Comparison of ENCODE assay signal across 8 cellular contexts in genomic region chr17:27892866-27893769, GRCh38. TPM values are rescaled to one million over a fixed set of nuclear protein-coding genes. Genes with fewer than 3 reads are reported as not detected.
A peak's percentile ranks its signal among the peaks of the same experiment; 100 is the strongest.
DNase-seq lines count a peak whose midpoint lies in the region; ATAC-seq and TF ChIP-seq lines count a peak whose summit lies in the region.

TSS of gene LYRM9 (minus strand) at chr17:27893365. CDS start at chr17:27882694, 10,671 bp downstream.

- POLR2A ChIA-PET in CD4-positive, alpha-beta T cell (lab: Charles Lee): interaction anchor here (0.6 to 4.2 kb wide), 18 partner anchors 9 to 464 kb away, joined by 3 to 128 read pairs (median 4); partner anchors contain the start of genes IFT20, KSR1, POLDIP2 and TNFAIP1
- POLR2A ChIA-PET in activated CD8-positive, alpha-beta T cell treated with anti-CD3 and anti-CD28 coated beads, Interleukin-2, amount 10 ng/mL, durations not matched to agents 7 days and 5 days (lab: Charles Lee): interaction anchor here (0.7 to 2.1 kb wide), 6 partner anchors 9 to 427 kb away, joined by 3 to 37 read pairs (median 4); no protein-coding TSS in a partner anchor

- H3K36me3 Mint-ChIP-seq in CD4-positive, alpha-beta T cell (ENCODE audit: low read depth): no peaks in the 10 kb centered on the region
- H3K36me3 Mint-ChIP-seq in activated CD8-positive, alpha-beta T cell treated with anti-CD3 and anti-CD28 coated beads, Interleukin-2, amount 10 ng/mL, durations not matched to agents 7 days and 5 days (ENCODE audit: low read depth): no peaks in the 10 kb centered on the region

- no peaks in the 10 kb centered on the region for H3K9me3 Mint-ChIP-seq in CD4-positive, alpha-beta T cell
- H3K9me3 Mint-ChIP-seq in activated CD8-positive, alpha-beta T cell treated with anti-CD3 and anti-CD28 coated beads, Interleukin-2, amount 10 ng/mL, durations not matched to agents 7 days and 5 days (ENCODE audit: insufficient read depth): no peaks in the 10 kb centered on the region

- ATAC-seq in CD4-positive, alpha-beta T cell (ENCODE audit: poor library complexity): peak; percentile 98
- peak; percentile 98 for ATAC-seq in GM19372 (IDR thresholded peaks at IDR 0.05; ENCODE audit: low read depth, unreplicated experiment)
- ATAC-seq in HG03558 (IDR thresholded peaks at IDR 0.05; ENCODE audit: extremely low read depth, unreplicated experiment): peak; percentile 67
- ATAC-seq in activated CD8-positive, alpha-beta T cell treated with anti-CD3 and anti-CD28 coated beads, Interleukin-2, amount 10 ng/mL, durations not matched to agents 7 days and 5 days: peak; percentile 99

- H3K27ac Mint-ChIP-seq in CD4-positive, alpha-beta T cell: peak within 1 kb of the TSS; percentile 58
- H3K27ac Mint-ChIP-seq in activated CD8-positive, alpha-beta T cell treated with anti-CD3 and anti-CD28 coated beads, Interleukin-2, amount 10 ng/mL, durations not matched to agents 7 days and 5 days: peak within 1 kb of the TSS; percentile 49

- peak within 1 kb of the TSS; percentile 90 for H3K4me3 Mint-ChIP-seq in CD4-positive, alpha-beta T cell
- H3K4me3 Mint-ChIP-seq in activated CD8-positive, alpha-beta T cell treated with anti-CD3 and anti-CD28 coated beads, Interleukin-2, amount 10 ng/mL, durations not matched to agents 7 days and 5 days: peak within 1 kb of the TSS; percentile 77

- CTCF ChIA-PET in CD4-positive, alpha-beta T cell (lab: Charles Lee): interaction anchor here (0.7 to 3.0 kb wide), 13 partner anchors 9 to 479 kb away, joined by 3 to 63 read pairs (median 5); partner anchors contain the start of gene SARM1
- CTCF ChIA-PET in activated CD8-positive, alpha-beta T cell treated with anti-CD3 and anti-CD28 coated beads, Interleukin-2, amount 10 ng/mL, durations not matched to agents 7 days and 5 days (lab: Charles Lee): interaction anchor here (0.6 to 8.8 kb wide), 45 partner anchors 9 to 656 kb away, joined by 3 to 198 read pairs (median 4); partner anchors contain the start of gene NOS2

- DNase-seq in CD4-positive, alpha-beta T cell: peak; percentile 85 to 96 (median 92)
- DNase-seq in NCI-H82 (lab: John Stamatoyannopoulos, UW) (peak; percentile 95), lung microvascular endothelial cell (ENCODE audit: low read depth in 2 of 2) (peak; percentile 91 to 94)
- peak; percentile 93 for DNase-seq in activated CD8-positive, alpha-beta T cell treated with anti-CD3 and anti-CD28 coated beads, Interleukin-2, amount 10 ng/mL, durations not matched to agents 7 days and 5 days
- DNase-seq in effector CD4-positive, alpha-beta T cell: peak; percentile 92
- DNase-seq in stimulated activated CD4-positive, alpha-beta T cell treated with anti-CD3 and anti-CD28 coated beads, TNF-alpha, amount 100 ng/mL, for 48 hours (ENCODE audit: low read depth in 3 of 3): peak; percentile 82 to 91 (median 86)

- TF ChIP-seq CTCF in CD4-positive, alpha-beta T cell (IDR thresholded peaks at IDR 0.05): peak; percentile 82

- H3K9me3 ChIP-seq in CD4-positive, alpha-beta T cell (ENCODE audit: control insufficient read depth, low read length): no peaks in the 10 kb centered on the region

- intact Hi-C loops in CD4-positive, alpha-beta T cell (cut with DNase I, micrococcal nuclease): loop anchor here (1.0 to 10.0 kb wide), 6 partner anchors 88 to 438 kb away; partner anchors contain the start of gene KSR1 (in 1 of the 2)

- H3K27me3 Mint-ChIP-seq in CD4-positive, alpha-beta T cell: peaks cover 31% of the 10 kb centered on the region
- peaks cover 22% of the 10 kb centered on the region for H3K27me3 Mint-ChIP-seq in activated CD8-positive, alpha-beta T cell treated with anti-CD3 and anti-CD28 coated beads, Interleukin-2, amount 10 ng/mL, durations not matched to agents 7 days and 5 days (ENCODE audit: low read depth)

- H3K4me1 Mint-ChIP-seq in CD4-positive, alpha-beta T cell (ENCODE audit: low read depth): peaks cover 27% of the 10 kb centered on the region
- peaks cover 23% of the 10 kb centered on the region for H3K4me1 Mint-ChIP-seq in activated CD8-positive, alpha-beta T cell treated with anti-CD3 and anti-CD28 coated beads, Interleukin-2, amount 10 ng/mL, durations not matched to agents 7 days and 5 days (ENCODE audit: low read depth)

- H3K27me3 ChIP-seq in CD4-positive, alpha-beta T cell (ENCODE audit: control insufficient read depth, insufficient read depth, low read length): peaks cover 7% of the 10 kb centered on the region

- H3K27ac ChIP-seq in CD4-positive, alpha-beta T cell (ENCODE audit: low read depth, low read length): no peak within 1 kb of the TSS

RNA-seq across cellular contexts. Expression of gene LYRM9, which starts in this region (rescaled TPM):
- total RNA-seq in CD4-positive, alpha-beta T cell: 10 to 100 TPM; 13.0 to 15.7 TPM
- 1 to 10 TPM; 1.6 to 3.6 TPM for total RNA-seq in activated CD8-positive, alpha-beta T cell treated with anti-CD3 and anti-CD28 coated beads, Interleukin-2, amount 10 ng/mL, durations not matched to agents 7 days and 5 days
- 1.8 and 3.5 TPM in 2 replicates for total RNA-seq in lung microvascular endothelial cell
